Comparison of ENCODE assay signal across 27 cellular contexts in the genomic region with DNA sequence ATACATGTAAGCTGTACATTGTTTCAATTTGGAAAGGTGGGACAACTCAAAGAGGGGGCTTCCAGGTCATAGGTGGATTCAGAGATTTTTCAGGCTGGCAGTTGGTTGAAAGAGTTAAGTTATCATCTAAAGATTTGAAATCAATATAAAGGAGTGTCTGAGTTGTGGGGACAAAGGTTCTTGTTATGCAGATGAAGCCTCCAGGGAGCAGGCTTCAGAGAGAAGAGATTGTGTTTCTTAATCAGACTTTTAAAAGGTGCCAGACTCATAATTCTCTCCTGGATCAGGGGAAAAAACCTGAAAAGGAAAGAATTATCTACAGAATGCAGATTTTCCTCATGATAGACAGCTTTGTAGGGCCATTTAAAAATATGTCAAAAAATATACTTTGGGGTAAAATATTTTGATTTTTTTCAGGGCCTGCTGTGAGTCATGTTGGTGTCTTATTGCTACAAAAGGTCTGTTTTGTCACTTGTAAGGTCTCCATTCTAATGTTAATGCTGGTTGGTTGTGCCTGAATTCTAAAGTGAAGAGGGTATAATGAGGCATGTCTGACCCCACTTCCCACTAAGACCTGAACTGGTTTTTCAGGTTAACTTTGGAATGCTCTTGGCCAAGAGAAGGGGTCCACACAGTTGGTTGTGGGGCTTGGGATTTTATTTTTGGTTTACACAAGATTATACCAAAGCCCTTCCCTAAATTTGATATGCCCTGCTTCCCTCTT. TPM values are rescaled to one million over a fixed set of nuclear protein-coding genes. Genes with fewer than 3 reads are reported as not detected.
"Had no signal": no experiment of that assay in that cellular context is flagged by ENCODE, and none has a peak within 500 bp of the region (broad histone marks: within the 10 kb centered on the region; RNA-seq: fewer than 3 reads in every experiment).

No MANE protein-coding gene starts in this region.

- H2AFZ ChIP-seq: hepatocyte had no signal

- H3K4me3 Mint-ChIP-seq: activated CD4-positive, alpha-beta T cell treated with anti-CD3 and anti-CD28 coated beads, Interleukin-2, amount 10 ng/mL, durations not matched to agents 24 days and 14 days; activated CD8-positive, alpha-beta T cell treated with anti-CD3 and anti-CD28 coated beads, Interleukin-2, amount 10 ng/mL, durations not matched to agents 7 days and 5 days; activated naive CD8-positive, alpha-beta T cell treated with anti-CD3 and anti-CD28 coated beads, Interleukin-2, amount 10 ng/mL, durations not matched to agents 7 days and 5 days; central memory CD8-positive, alpha-beta T cell; memory B cell; naive B cell; T-helper 17 cell; type B pancreatic cell had no signal

- H3K36me3 Mint-ChIP-seq: memory B cell, naive B cell, type B pancreatic cell had no signal

- H3K4me1 Mint-ChIP-seq: memory B cell had no signal

- H3K27me3 ChIP-seq: breast epithelium, esophagus muscularis mucosa, hepatocyte, spleen had no signal

- H3K27ac Mint-ChIP-seq: activated CD4-positive, alpha-beta T cell treated with anti-CD3 and anti-CD28 coated beads, Interleukin-2, amount 10 ng/mL, durations not matched to agents 24 days and 14 days; activated CD8-positive, alpha-beta T cell treated with anti-CD3 and anti-CD28 coated beads, Interleukin-2, amount 10 ng/mL, durations not matched to agents 7 days and 5 days; activated naive CD8-positive, alpha-beta T cell treated with anti-CD3 and anti-CD28 coated beads, Interleukin-2, amount 10 ng/mL, durations not matched to agents 7 days and 5 days; activated T-helper 2 cell treated with anti-CD3 and anti-CD28 coated beads, Interferon-gamma antibody, Interleukin-2, Interleukin-4, amounts not matched to agents 10 μg/mL and 5 μg/mL and 100 μg/mL, durations not matched to agents 14 hours and 24 hours and 36 hours; naive B cell; T-helper 17 cell; type B pancreatic cell had no signal

- H3K79me2 ChIP-seq: hepatocyte had no signal

- H3K36me3 ChIP-seq: breast epithelium, esophagus muscularis mucosa, prostate gland, spleen, thoracic aorta had no signal

- H3K4me2 ChIP-seq: hepatocyte had no signal

- H3K4me3 ChIP-seq: breast epithelium, esophagus muscularis mucosa, hepatocyte, prostate gland, spleen, thoracic aorta had no signal

- ATAC-seq: activated CD8-positive, alpha-beta T cell treated with anti-CD3 and anti-CD28 coated beads, Interleukin-2, amount 10 ng/mL, durations not matched to agents 7 days and 5 days; left colon; T-helper 17 cell had no signal

- H3K4me1 ChIP-seq: breast epithelium, esophagus muscularis mucosa, prostate gland, spleen had no signal

- H3K9me3 ChIP-seq: breast epithelium, esophagus muscularis mucosa, prostate gland, spleen, thoracic aorta had no signal

- H3K9me3 Mint-ChIP-seq: activated naive CD8-positive, alpha-beta T cell treated with anti-CD3 and anti-CD28 coated beads, Interleukin-2, amount 10 ng/mL, durations not matched to agents 7 days and 5 days; activated T-helper 2 cell treated with anti-CD3 and anti-CD28 coated beads, Interferon-gamma antibody, Interleukin-2, Interleukin-4, amounts not matched to agents 10 μg/mL and 5 μg/mL and 100 μg/mL, durations not matched to agents 14 hours and 24 hours and 36 hours; central memory CD8-positive, alpha-beta T cell; memory B cell; naive B cell; type B pancreatic cell had no signal

- H3K27ac ChIP-seq: breast epithelium, esophagus muscularis mucosa, hepatocyte, prostate gland, spleen, thoracic aorta had no signal

- DNase-seq: activated CD4-positive, alpha-beta T cell treated with anti-CD3 and anti-CD28 coated beads, Interleukin-2, amount 10 ng/mL, durations not matched to agents 24 days and 14 days; activated CD8-positive, alpha-beta T cell treated with anti-CD3 and anti-CD28 coated beads, Interleukin-2, amount 10 ng/mL, durations not matched to agents 7 days and 5 days; activated naive CD4-positive, alpha-beta T cell; activated naive CD8-positive, alpha-beta T cell treated with anti-CD3 and anti-CD28 coated beads, Interleukin-2, amount 10 ng/mL, durations not matched to agents 7 days and 5 days; amniotic stem cell; effector memory CD4-positive, alpha-beta T cell; glutamatergic neuron; left colon; naive B cell; spleen; stimulated activated CD4-positive, alpha-beta T cell treated with anti-CD3 and anti-CD28 coated beads, Interleukin-4, amount 100 ng/mL, for 1 hour; stimulated activated naive CD4-positive, alpha-beta T cell; SW 1271; T-helper 17 cell had no signal

- H3K27me3 Mint-ChIP-seq: activated CD4-positive, alpha-beta T cell treated with anti-CD3 and anti-CD28 coated beads, Interleukin-2, amount 10 ng/mL, durations not matched to agents 24 days and 14 days; central memory CD8-positive, alpha-beta T cell; memory B cell; naive B cell; T-helper 17 cell; type B pancreatic cell had no signal

RNA-seq across cellular contexts. Expression of a gene that starts 52.7 kb away (rescaled TPM):
- total RNA-seq: activated CD4-positive, alpha-beta T cell treated with anti-CD3 and anti-CD28 coated beads, Interleukin-2, amount 10 ng/mL, durations not matched to agents 24 days and 14 days; activated CD8-positive, alpha-beta T cell treated with anti-CD3 and anti-CD28 coated beads, Interleukin-2, amount 10 ng/mL, durations not matched to agents 7 days and 5 days; activated naive CD8-positive, alpha-beta T cell treated with anti-CD3 and anti-CD28 coated beads, Interleukin-2, amount 10 ng/mL, durations not matched to agents 7 days and 5 days; activated T-helper 2 cell treated with anti-CD3 and anti-CD28 coated beads, Interferon-gamma antibody, Interleukin-2, Interleukin-4, amounts not matched to agents 10 μg/mL and 5 μg/mL and 100 μg/mL, durations not matched to agents 14 hours and 24 hours and 36 hours; breast epithelium; dermis microvascular lymphatic vessel endothelial cell; esophagus muscularis mucosa; frontal cortex; osteocyte; prostate gland; T-helper 17 cell had no signal
- polyA plus RNA-seq: keratinocyte had no signal
